Comparison of ENCODE assay signal across 27 cellular contexts in genomic region chr4:40484346-40484745, GRCh38.
DNase-seq lines count a peak whose midpoint lies in the region; ATAC-seq, FAIRE-seq and TF ChIP-seq lines count a peak whose summit lies in the region.
"Had no signal": no experiment of that assay in that cellular context is flagged by ENCODE, and none has a peak within 500 bp of the region (broad histone marks: within the 10 kb centered on the region; RNA-seq: fewer than 3 reads in every experiment).

No MANE protein-coding gene starts in this region.

- WGBS in liver: 88% methylated on average over 1 of the region's 1 CpG
- 16% methylated on average over 1 of the region's 1 CpG for WGBS in HepG2 (ENCODE audit: low lambda C conversion rate)
- 93 to 96% methylated on average over 1 of the region's 1 CpG for WGBS in lower leg skin, 2 donors

- no peak overlapping the region for H3K4me2 ChIP-seq in HepG2 (ENCODE audit: low read depth, low read length)
- no peak overlapping the region for H3K4me2 ChIP-seq in keratinocyte (ENCODE audit: control insufficient read depth, extremely low read depth, insufficient read depth, low read depth, low read length)

- no peak for FAIRE-seq in HepG2 (lab: Jason Lieb, UNC)
- FAIRE-seq in keratinocyte (lab: Jason Lieb, UNC): peak; percentile 32
- FAIRE-seq: GM12891, kidney had no signal

- POLR2A ChIA-PET in HepG2 (lab: Yijun Ruan, JAX): no interaction called here

- H3K27me3 Mint-ChIP-seq in HFFc6 (ENCODE audit: insufficient read depth): no peaks in the 10 kb centered on the region

- DNase-seq in HepG2 (ENCODE audit: low spot score) (no peak), WERI-Rb-1 (no peak), keratinocyte (ENCODE audit: low read depth, low spot score) (no peak), HFFc6 (no peak), lower leg skin (ENCODE audit: low spot score in 2 of 2) (no peak), right atrium auricular region (ENCODE audit: low spot score) (no peak)
- DNase-seq: activated CD4-positive, alpha-beta T cell treated with anti-CD3 and anti-CD28 coated beads, Interleukin-2, amount 10 ng/mL, durations not matched to agents 7 days and 5 days; activated naive CD4-positive, alpha-beta T cell treated with anti-CD3 and anti-CD28 coated beads, Interleukin-2, amount 10 ng/mL, durations not matched to agents 7 days and 5 days; activated T-cell treated with anti-CD3 and anti-CD28 coated beads, Interleukin-2, amount 50 U/mL, for 48 hours; amygdala; COR-L47; cortex of kidney; KG1; kidney; mesenchymal stem cell; MV-4-11; NCI-H526 treated with DMSO at 0.1 percent for 48 hours; nucleus accumbens; stimulated activated CD4-positive, alpha-beta T cell treated with anti-CD3 and anti-CD28 coated beads, Interleukin-1b, Interleukin-23, amount 100 ng/mL, for 48 hours; T-helper 2 cell; upper lobe of right lung had no signal

- no peak overlapping the region for H3K4me3 Mint-ChIP-seq in HFFc6
- H3K4me3 Mint-ChIP-seq: activated CD4-positive, alpha-beta T cell treated with anti-CD3 and anti-CD28 coated beads, Interleukin-2, amount 10 ng/mL, durations not matched to agents 7 days and 5 days; activated naive CD4-positive, alpha-beta T cell treated with anti-CD3 and anti-CD28 coated beads, Interleukin-2, amount 10 ng/mL, durations not matched to agents 7 days and 5 days had no signal

- H3K4me1 Mint-ChIP-seq in HFFc6 (ENCODE audit: low read depth): peaks cover 24% of the 10 kb centered on the region
- H3K4me1 Mint-ChIP-seq: activated CD4-positive, alpha-beta T cell treated with anti-CD3 and anti-CD28 coated beads, Interleukin-2, amount 10 ng/mL, durations not matched to agents 7 days and 5 days had no signal

- no peak overlapping the region for H3K9ac ChIP-seq in liver (ENCODE audit: low read depth in 1 of 2, low read length in 2 of 2)
- H3K9ac ChIP-seq in HepG2 (ENCODE audit: insufficient read depth, low read depth, low read length): no peak overlapping the region
- H3K9ac ChIP-seq in keratinocyte (ENCODE audit: control insufficient read depth, extremely low read depth, insufficient read depth, low read length): no peak overlapping the region

- H3K4me1 ChIP-seq in liver (ENCODE audit: control insufficient read depth in 4 of 4, insufficient read depth in 4 of 4, low read length in 3 of 4): peaks cover 2 to 14% (median 7%) of the 10 kb centered on the region in 4 donors
- no peaks in the 10 kb centered on the region for H3K4me1 ChIP-seq in HepG2 (ENCODE audit: insufficient read depth, low read length)
- peaks cover 9% of the 10 kb centered on the region for H3K4me1 ChIP-seq in keratinocyte (ENCODE audit: control insufficient read depth, extremely low read depth, insufficient read depth, low read length)
- no peaks in the 10 kb centered on the region for H3K4me1 ChIP-seq in right atrium auricular region

- CTCF ChIA-PET in HepG2 (lab: Yijun Ruan, JAX; ENCODE audit: low intra/inter-chr PET ratio, low total read pairs): no interaction called here

- H4K20me1 ChIP-seq in HepG2 (ENCODE audit: insufficient read depth, low read length): no peaks in the 10 kb centered on the region
- no peaks in the 10 kb centered on the region for H4K20me1 ChIP-seq in keratinocyte (ENCODE audit: control insufficient read depth, extremely low read depth, insufficient read depth, low read length)

- H3K27ac ChIP-seq in liver (ENCODE audit: low read depth in 1 of 2, low read length in 2 of 2): peak overlapping the region; percentile 42 to 49
- H3K27ac ChIP-seq in HepG2 (ENCODE audit: extremely low read length, insufficient read depth, low read length): no peak overlapping the region
- H3K27ac ChIP-seq in WERI-Rb-1: peak overlapping the region; percentile 77
- no peak overlapping the region for H3K27ac ChIP-seq in keratinocyte (ENCODE audit: control insufficient read depth, insufficient read depth, low read length)
- no peak overlapping the region for H3K27ac ChIP-seq in right atrium auricular region
- H3K27ac ChIP-seq: skin epidermis, upper lobe of right lung had no signal

- no peaks in the 10 kb centered on the region for H3K9me3 Mint-ChIP-seq in HFFc6

- H3K27me3 ChIP-seq in liver (ENCODE audit: control insufficient read depth in 4 of 4, insufficient read depth in 4 of 4, low read length in 3 of 4) (no peaks in the 10 kb centered on the region), HepG2 (ENCODE audit: control insufficient read depth in 1 of 2, insufficient read depth in 2 of 2, low read length in 2 of 2) (no peaks in the 10 kb centered on the region), WERI-Rb-1 (ENCODE audit: insufficient read depth, low read depth, severe bottlenecking) (no peaks in the 10 kb centered on the region), keratinocyte (ENCODE audit: control insufficient read depth, extremely low read depth, insufficient read depth, low read length) (no peaks in the 10 kb centered on the region), right atrium auricular region (no peaks in the 10 kb centered on the region)
- H3K27me3 ChIP-seq: upper lobe of right lung had no signal

- H3K36me3 ChIP-seq in liver (ENCODE audit: control insufficient read depth in 4 of 4, insufficient read depth in 3 of 4, low read depth in 1 of 4, low read length in 3 of 4) (peaks cover 0 to 4% (median 1%) of the 10 kb centered on the region in 4 donors), HepG2 (replicated peaks in 1 of 2; ENCODE audit: control insufficient read depth in 1 of 2, insufficient read depth in 2 of 2, low read length in 2 of 2) (no peaks in the 10 kb centered on the region), WERI-Rb-1 (no peaks in the 10 kb centered on the region), keratinocyte (ENCODE audit: control insufficient read depth in 2 of 2, extremely low read depth in 1 of 2, insufficient read depth in 2 of 2, low read length in 2 of 2) (no peaks in the 10 kb centered on the region), right atrium auricular region (no peaks in the 10 kb centered on the region)
- H3K36me3 ChIP-seq: upper lobe of right lung had no signal

- dilution Hi-C loops in keratinocyte (cut with MboI; ENCODE audit: extremely low pct_ligation_motif_present, low sequenced_read_pairs): no loop called here

- intact Hi-C loops in HepG2 (cut with micrococcal nuclease; ENCODE audit: unreplicated experiment): no loop called here
- intact Hi-C loops in lower leg skin (cut with DNase I; ENCODE audit: low total_unique reads): no loop called here

- TF ChIP-seq EP300 in HepG2 (IDR thresholded peaks at IDR 0.05; ENCODE audit: low read depth in 2 of 2, low read length in 2 of 2): no peak
- no peak for TF ChIP-seq EP300 in HepG2 (CRISPR knock-in tag; IDR thresholded peaks at IDR 0.05; ENCODE audit: borderline replicate concordance)

- in situ Hi-C loops in HepG2 (cut with HindIII; ENCODE audit: extremely low pct_ligation_motif_present, low pct_unique_long_range_greater_than_20kb): no loop called here

- TF ChIP-seq POLR2A in HepG2 (IDR thresholded peaks at IDR 0.05; ENCODE audit: insufficient read depth in 1 of 2, low read depth in 2 of 2, low read length in 2 of 2) (no peak), lower leg skin (IDR thresholded peaks at IDR 0.05) (no peak)

- TF ChIP-seq RAD21 in liver (IDR thresholded peaks at IDR 0.05) (no peak), HepG2 (CRISPR knock-in tag; IDR thresholded peaks at IDR 0.05) (no peak)

- no peak for ATAC-seq in HepG2
- ATAC-seq in HG03520 (IDR thresholded peaks at IDR 0.05; ENCODE audit: unreplicated experiment): no peak
- ATAC-seq: HCT116, SK-N-SH treated with all-trans-retinoic acid at 6 μM for 48 hours, upper lobe of right lung had no signal

- no peaks in the 10 kb centered on the region for H3K9me3 ChIP-seq in liver (ENCODE audit: control insufficient read depth in 4 of 4, low read length in 3 of 4)
- H3K9me3 ChIP-seq in HepG2 (ENCODE audit: low read length): no peaks in the 10 kb centered on the region
- no peaks in the 10 kb centered on the region for H3K9me3 ChIP-seq in WERI-Rb-1 (ENCODE audit: severe bottlenecking)
- no peaks in the 10 kb centered on the region for H3K9me3 ChIP-seq in keratinocyte (ENCODE audit: control insufficient read depth, low read depth, low read length)
- H3K9me3 ChIP-seq in right atrium auricular region: no peaks in the 10 kb centered on the region
- H3K9me3 ChIP-seq: upper lobe of right lung had no signal

- H3K36me3 Mint-ChIP-seq in HFFc6 (ENCODE audit: low read depth): no peaks in the 10 kb centered on the region

- H3K4me3 ChIP-seq in liver (ENCODE audit: low read depth in 1 of 3, low read length in 3 of 3) (no peak overlapping the region), HepG2 (replicated peaks in 1 of 3; ENCODE audit: insufficient read depth in 1 of 3, low read depth in 2 of 3, low read length in 3 of 3) (no peak overlapping the region), WERI-Rb-1 (ENCODE audit: low read depth, low read length) (no peak overlapping the region), keratinocyte (ENCODE audit: control insufficient read depth in 2 of 3, extremely low read depth in 1 of 3, insufficient read depth in 2 of 3, low read depth in 1 of 3, low read length in 3 of 3) (no peak overlapping the region), lower leg skin (ENCODE audit: low read depth, poor library complexity, severe bottlenecking) (no peak overlapping the region), right atrium auricular region (no peak overlapping the region)
- H3K4me3 ChIP-seq: skin epidermis, upper lobe of right lung had no signal

- TF ChIP-seq CTCF in liver (IDR thresholded peaks at IDR 0.05; ENCODE audit: low read depth, low read length, missing input control) (no peak), HepG2 (CRISPR knock-in tag; IDR thresholded peaks at IDR 0.05) (no peak), WERI-Rb-1 (IDR thresholded peaks at IDR 0.05; ENCODE audit: low read depth, low read length) (no peak), keratinocyte (optimal IDR thresholded peaks at IDR 0.05 in 1 of 3, IDR thresholded peaks at IDR 0.05 in 1 of 3, conservative IDR thresholded peaks at IDR 0.05 in 1 of 3; ENCODE audit: extremely low read depth in 1 of 3, insufficient read depth in 2 of 3, low read length in 3 of 3) (no peak), HFFc6 (IDR thresholded peaks at IDR 0.05) (no peak), lower leg skin (IDR thresholded peaks at IDR 0.05) (no peak), right atrium auricular region (IDR thresholded peaks at IDR 0.05) (no peak)

- H3K9me1 ChIP-seq in keratinocyte (ENCODE audit: control insufficient read depth, extremely low read depth, insufficient read depth, low read length): no peaks in the 10 kb centered on the region

- no TSS peak for BruUV-seq in HepG2 (replicated peaks; lab: Mats Ljungman, UMichigan)

- H3K79me2 ChIP-seq in HepG2 (ENCODE audit: insufficient read depth, low read length) (no peaks in the 10 kb centered on the region), keratinocyte (ENCODE audit: control insufficient read depth, insufficient read depth, low read length) (no peaks in the 10 kb centered on the region)

- no peak overlapping the region for H3K27ac Mint-ChIP-seq in HFFc6
- H3K27ac Mint-ChIP-seq: activated CD4-positive, alpha-beta T cell treated with anti-CD3 and anti-CD28 coated beads, Interleukin-2, amount 10 ng/mL, durations not matched to agents 7 days and 5 days; activated naive CD4-positive, alpha-beta T cell treated with anti-CD3 and anti-CD28 coated beads, Interleukin-2, amount 10 ng/mL, durations not matched to agents 7 days and 5 days had no signal

- H2AFZ ChIP-seq in HepG2 (ENCODE audit: low read length) (no peak overlapping the region), keratinocyte (ENCODE audit: control insufficient read depth, low read length) (no peak overlapping the region)

Comparison
In these comparisons a context has a peak if more than half of its experiments do, and no peak if none do; other contexts are left out.
1. H3K27ac ChIP-seq: peak in liver (2 of 2) and WERI-Rb-1 (single experiment); none in HepG2 (single experiment), keratinocyte (single experiment) and right atrium auricular region (0 of 2).